23 cellular contexts compared by ENCODE assay signal in genomic region chr4:121057466-121057911, GRCh38. TPM values are rescaled to one million over a fixed set of nuclear protein-coding genes. Genes with fewer than 3 reads are reported as not detected.
DNase-seq lines count a peak whose midpoint lies in the region; ATAC-seq and TF ChIP-seq lines count a peak whose summit lies in the region.
"Had no signal": no experiment of that assay in that cellular context is flagged by ENCODE, and none has a peak within 500 bp of the region (broad histone marks: within the 10 kb centered on the region; RNA-seq: fewer than 3 reads in every experiment).

No MANE protein-coding gene starts in this region.

- no peak overlapping the region for H2BK15ac ChIP-seq in neuronal stem cell (ENCODE audit: low read length)

- H2AFZ ChIP-seq in neuronal stem cell (ENCODE audit: low read length), result no peak overlapping the region

- H3K4me3 ChIP-seq in heart right ventricle (no peak overlapping the region), neuronal stem cell (ENCODE audit: low read length in 2 of 2) (no peak overlapping the region)
- H3K4me3 ChIP-seq in naive thymus-derived CD4-positive, alpha-beta T cell (ENCODE audit: low read length), result no peak overlapping the region
- H3K4me3 ChIP-seq: breast epithelium, prostate gland, stomach, transverse colon had no signal

- no peak overlapping the region for H3K14ac ChIP-seq in neuronal stem cell (ENCODE audit: low read length)

- no peak overlapping the region for H3K9ac ChIP-seq in neuronal stem cell (ENCODE audit: low read depth, low read length, poor library complexity)

- H3K27ac Mint-ChIP-seq in naive thymus-derived CD4-positive, alpha-beta T cell, result no peak overlapping the region
- H3K27ac Mint-ChIP-seq: activated CD4-positive, alpha-beta T cell treated with anti-CD3 and anti-CD28 coated beads, Interleukin-2, amount 10 ng/mL, durations not matched to agents 7 days and 5 days; H9 had no signal

- H3K36me3 Mint-ChIP-seq in naive thymus-derived CD4-positive, alpha-beta T cell, result peaks cover 0 to 2% (median 0%) of the 10 kb centered on the region in 5 donors

- H3K27me3 ChIP-seq in heart right ventricle, result peaks cover 0 to 9% (median 3%) of the 10 kb centered on the region in 7 donors
- no peaks in the 10 kb centered on the region for H3K27me3 ChIP-seq in neuronal stem cell (ENCODE audit: control insufficient read depth in 3 of 3, insufficient read depth in 3 of 3, low read depth in 1 of 3, low read length in 3 of 3)
- H3K27me3 ChIP-seq in naive thymus-derived CD4-positive, alpha-beta T cell (ENCODE audit: control insufficient read depth in 2 of 2, insufficient read depth in 2 of 2, low read length in 2 of 2), result no peaks in the 10 kb centered on the region
- H3K27me3 ChIP-seq: stomach, transverse colon had no signal

- no peak overlapping the region for H2BK120ac ChIP-seq in neuronal stem cell (ENCODE audit: low read depth, low read length)

- POLR2A ChIA-PET in naive thymus-derived CD4-positive, alpha-beta T cell (lab: Charles Lee), result no interaction called here

- no peak overlapping the region for H2AK5ac ChIP-seq in neuronal stem cell (ENCODE audit: low read depth, low read length)

- H3K27me3 Mint-ChIP-seq in naive thymus-derived CD4-positive, alpha-beta T cell, result peaks cover 12 to 68% (median 18%) of the 10 kb centered on the region in 5 donors

- no peak overlapping the region for H2BK5ac ChIP-seq in neuronal stem cell (ENCODE audit: low read length)

- H3K9me3 Mint-ChIP-seq in naive thymus-derived CD4-positive, alpha-beta T cell, result peaks cover 0 to 4% (median 0%) of the 10 kb centered on the region in 11 donors
- H3K9me3 Mint-ChIP-seq: activated CD4-positive, alpha-beta T cell treated with anti-CD3 and anti-CD28 coated beads, Interleukin-2, amount 10 ng/mL, durations not matched to agents 7 days and 5 days; H9 had no signal

- no peak overlapping the region for H3K4ac ChIP-seq in neuronal stem cell (ENCODE audit: low read length)

- no peaks in the 10 kb centered on the region for H3K9me3 ChIP-seq in heart right ventricle
- H3K9me3 ChIP-seq in neuronal stem cell (replicated peaks in 1 of 2; ENCODE audit: control insufficient read depth in 2 of 2, insufficient read depth in 1 of 2, low read depth in 1 of 2, low read length in 2 of 2), result no peaks in the 10 kb centered on the region
- H3K9me3 ChIP-seq in naive thymus-derived CD4-positive, alpha-beta T cell (ENCODE audit: control insufficient read depth in 2 of 3, low read length in 3 of 3), result no peaks in the 10 kb centered on the region
- H3K9me3 ChIP-seq: breast epithelium, prostate gland, stomach, transverse colon had no signal

- no peak overlapping the region for H2BK12ac ChIP-seq in neuronal stem cell (ENCODE audit: low read length)

- no peak overlapping the region for H4K91ac ChIP-seq in neuronal stem cell (ENCODE audit: low read depth, low read length, poor library complexity)

- CTCF ChIA-PET in naive thymus-derived CD4-positive, alpha-beta T cell (lab: Charles Lee), result no interaction called here

- 26 to 32% methylated on average over 9 of the region's 9 CpGs for WGBS in heart right ventricle, 2 donors
- WGBS in neuronal stem cell (ENCODE audit: extremely low coverage in 2 of 2, insufficient read length in 2 of 2, insufficient replicate concordance in 1 of 2), 2 donors, result no CpG with 5 or more reads among the region's 9 CpGs

- H4K8ac ChIP-seq in neuronal stem cell (ENCODE audit: low read depth, low read length), result no peak overlapping the region

- H3K27ac ChIP-seq in heart right ventricle, result peak overlapping the region; percentile 21 to 86 (median 64)
- no peak overlapping the region for H3K27ac ChIP-seq in neuronal stem cell (replicated peaks; ENCODE audit: low read length)
- H3K27ac ChIP-seq in naive thymus-derived CD4-positive, alpha-beta T cell (ENCODE audit: low read depth, low read length), result no peak overlapping the region
- H3K27ac ChIP-seq: foreskin keratinocyte, prostate gland, stomach, transverse colon had no signal

- peaks cover 0 to 64% (median 8%) of the 10 kb centered on the region in 9 donors for H3K4me1 ChIP-seq in heart right ventricle
- H3K4me1 ChIP-seq in neuronal stem cell (ENCODE audit: control insufficient read depth in 2 of 2, insufficient read depth in 1 of 2, low read depth in 1 of 2, low read length in 2 of 2), result peaks cover 0 to 2% of the 10 kb centered on the region in 2 donors
- H3K4me1 ChIP-seq in naive thymus-derived CD4-positive, alpha-beta T cell (ENCODE audit: control insufficient read depth in 2 of 2, insufficient read depth in 2 of 2, low read length in 2 of 2), result no peaks in the 10 kb centered on the region
- H3K4me1 ChIP-seq: breast epithelium, foreskin keratinocyte, prostate gland, stomach had no signal

- peaks cover 0 to 7% (median 5%) of the 10 kb centered on the region in 7 donors for H3K4me1 Mint-ChIP-seq in naive thymus-derived CD4-positive, alpha-beta T cell

- H3K4me3 Mint-ChIP-seq in naive thymus-derived CD4-positive, alpha-beta T cell, result no peak overlapping the region
- H3K4me3 Mint-ChIP-seq: activated CD4-positive, alpha-beta T cell treated with anti-CD3 and anti-CD28 coated beads, Interleukin-2, amount 10 ng/mL, durations not matched to agents 7 days and 5 days; H9 had no signal

- no peak overlapping the region for H3K23ac ChIP-seq in neuronal stem cell (ENCODE audit: low read depth, low read length, poor library complexity)

- H3K36me3 ChIP-seq in heart right ventricle (no peaks in the 10 kb centered on the region), neuronal stem cell (replicated peaks in 1 of 2; ENCODE audit: control insufficient read depth in 2 of 2, insufficient read depth in 2 of 2, low read length in 2 of 2) (no peaks in the 10 kb centered on the region)
- no peaks in the 10 kb centered on the region for H3K36me3 ChIP-seq in naive thymus-derived CD4-positive, alpha-beta T cell (ENCODE audit: control insufficient read depth in 2 of 3, insufficient read depth in 3 of 3, low read length in 3 of 3)
- H3K36me3 ChIP-seq: breast epithelium, prostate gland, stomach, transverse colon had no signal

- DNase-seq in ELF-1 (ENCODE audit: low read depth, low spot score) (peak; percentile 16), SK-N-DZ (ENCODE audit: low spot score) (peak; percentile 90), heart right ventricle (peak in 1 of 2 donors; percentile 43), neuronal stem cell (ENCODE audit: low spot score) (peak; percentile 23), HUDEP-2 (lab: John Stamatoyannopoulos, UW; ENCODE audit: unreplicated experiment in 76 of 76) (no peak), NCI-H510A (lab: John Stamatoyannopoulos, UW) (no peak)
- no peak for DNase-seq in naive thymus-derived CD4-positive, alpha-beta T cell
- DNase-seq: activated CD4-positive, alpha-beta T cell treated with anti-CD3 and anti-CD28 coated beads, Interleukin-2, amount 10 ng/mL, durations not matched to agents 7 days and 5 days; activated CD8-positive, alpha-beta memory T cell treated with anti-CD3 and anti-CD28 coated beads, Interleukin-2, amount 50 U/mL, for 4 hours; COR-L47; foreskin keratinocyte; H9; kidney glomerular epithelial cell; NCI-H1092 treated with DMSO at 0.1 percent for 48 hours; NCI-H2029 treated with DMSO at 0.1 percent for 48 hours; NCI-H446 treated with DMSO at 0.1 percent for 48 hours; stimulated activated CD4-positive, alpha-beta T cell treated with anti-CD3 and anti-CD28 coated beads, Interleukin-4, amount 100 ng/mL, for 24 hours; stomach; T-helper 1 cell; transverse colon had no signal

- intact Hi-C loops in heart right ventricle (cut with DNase I), result loop anchor here in 2 of 10 donors (10.0 kb wide), 1 partner anchor 133 kb away; the partner anchor contains the start of gene PRDM5 (in 2 of the 2)
- intact Hi-C loops in naive thymus-derived CD4-positive, alpha-beta T cell (cut with micrococcal nuclease), result no loop called here

- no peaks in the 10 kb centered on the region for H3K79me1 ChIP-seq in neuronal stem cell (ENCODE audit: low read depth, low read length)

- peak; percentile 71 to 94 (median 88) for ATAC-seq in heart right ventricle
- no peak for ATAC-seq in naive thymus-derived CD4-positive, alpha-beta T cell
- ATAC-seq: foreskin keratinocyte had no signal

- no peak overlapping the region for H3K18ac ChIP-seq in neuronal stem cell (ENCODE audit: low read length)

- H3K4me2 ChIP-seq in neuronal stem cell (ENCODE audit: insufficient read depth, low read length, poor library complexity, severe bottlenecking), result no peak overlapping the region

- TF ChIP-seq CTCF in heart right ventricle (IDR thresholded peaks at IDR 0.05), result no peak

RNA-seq across cellular contexts. Expression of gene NDNF, which starts 14.8 kb away (rescaled TPM):
- polyA plus RNA-seq in SK-N-DZ (2014; cell fraction: cytosol; rRNA removed), result 3.2 and 3.8 TPM in 2 replicates
- polyA plus RNA-seq in SK-N-DZ (2014; cell fraction: nucleus; rRNA removed), result 1.2 and 2.0 TPM in 2 replicates
- 10 to 100 TPM in 2 of 10 donors, 1 to 10 TPM in 8; 3.4 to 17.9 (median 7.3) TPM for total RNA-seq in heart right ventricle
- 1 to 10 TPM; 2.8 to 4.6 TPM for polyA plus RNA-seq in heart right ventricle
- polyA plus RNA-seq in neuronal stem cell (2013, experiment 1 of 2), result 11.6 TPM
- polyA plus RNA-seq in neuronal stem cell (2013, experiment 2 of 2), result 11.1 TPM
- total RNA-seq in naive thymus-derived CD4-positive, alpha-beta T cell, result not detected
- not detected for polyA plus RNA-seq in naive thymus-derived CD4-positive, alpha-beta T cell
- total RNA-seq: foreskin keratinocyte, mononuclear cell had no signal
- polyA plus RNA-seq: foreskin keratinocyte had no signal

Comparison
In these comparisons a context has a peak if more than half of its experiments do, and no peak if none do; other contexts are left out.
1. DNase-seq: peak in ELF-1 (single experiment), SK-N-DZ (single experiment) and neuronal stem cell (single experiment); none in HUDEP-2 (0 of 76), naive thymus-derived CD4-positive, alpha-beta T cell (0 of 9) and NCI-H510A (single experiment).
2. H3K27ac ChIP-seq: peak in heart right ventricle (10 of 10); none in neuronal stem cell (single experiment) and naive thymus-derived CD4-positive, alpha-beta T cell (single experiment).
3. RNA of gene NDNF, which starts 14.8 kb away (total RNA-seq): 3.4 to 17.9 TPM in heart right ventricle; not detected in naive thymus-derived CD4-positive, alpha-beta T cell; every median in the first group is over 4 times any median in the second.